24 cellular contexts compared by ENCODE assay signal in genomic region chr10:60124536-60124935, GRCh38.
"Had no signal": no experiment of that assay in that cellular context is flagged by ENCODE, and none has a peak within 500 bp of the region (broad histone marks: within the 10 kb centered on the region; RNA-seq: fewer than 3 reads in every experiment).

No MANE protein-coding gene starts in this region.

- H3K27me3 Mint-ChIP-seq: naive thymus-derived CD8-positive, alpha-beta T cell; progenitor cell of endocrine pancreas; stimulated activated memory B cell treated with anti-CD40 and anti-IgM and Interleukin-4, amounts not matched to agents 10 μg/mL and 1 μg/mL and 100 μg/mL, for 72 hours; stimulated activated naive CD8-positive, alpha-beta T cell treated with anti-CD3 and anti-CD28 coated beads, Interleukin-15, Interleukin-2, amounts not matched to agents 100 ng/mL and 50 ng/mL, for 24 hours had no signal

- H3K4me1 Mint-ChIP-seq: naive thymus-derived CD8-positive, alpha-beta T cell; stimulated activated memory B cell treated with anti-CD40 and anti-IgM and Interleukin-4, amounts not matched to agents 10 μg/mL and 1 μg/mL and 100 μg/mL, for 72 hours had no signal

- FAIRE-seq: endothelial cell of umbilical vein, kidney had no signal

- H3K9me3 Mint-ChIP-seq: naive thymus-derived CD8-positive, alpha-beta T cell; stimulated activated naive CD8-positive, alpha-beta T cell treated with anti-CD3 and anti-CD28 coated beads, Interleukin-15, Interleukin-2, amounts not matched to agents 100 ng/mL and 50 ng/mL, for 24 hours had no signal

- H3K27me3 ChIP-seq: colonic mucosa, foreskin keratinocyte, hepatocyte, right lobe of liver, spleen, tibial artery, upper lobe of right lung had no signal

- H2AFZ ChIP-seq: hepatocyte had no signal

- H3K4me3 ChIP-seq: colonic mucosa, hepatocyte, lung, mucosa of descending colon, right lobe of liver, spleen, tibial artery, upper lobe of right lung had no signal

- H3K9me3 ChIP-seq: colonic mucosa, mucosa of descending colon, right lobe of liver, spleen, tibial artery, upper lobe of right lung had no signal

- H3K79me2 ChIP-seq: hepatocyte had no signal

- H3K4me2 ChIP-seq: hepatocyte had no signal

- H3K27ac ChIP-seq: colonic mucosa, hepatocyte, right lobe of liver, spleen, upper lobe of right lung had no signal

- H3K36me3 ChIP-seq: colonic mucosa, right lobe of liver, tibial artery, upper lobe of right lung had no signal

- H3K4me3 Mint-ChIP-seq: naive thymus-derived CD8-positive, alpha-beta T cell; stimulated activated memory B cell treated with anti-CD40 and anti-IgM and Interleukin-4, amounts not matched to agents 10 μg/mL and 1 μg/mL and 100 μg/mL, for 72 hours; stimulated activated naive CD8-positive, alpha-beta T cell treated with anti-CD3 and anti-CD28 coated beads, Interleukin-15, Interleukin-2, amounts not matched to agents 100 ng/mL and 50 ng/mL, for 24 hours had no signal

- DNase-seq: caudate nucleus; colonic mucosa; dermis blood vessel endothelial cell; foreskin keratinocyte; head of caudate nucleus; kidney; left cardiac atrium; left ventricle myocardium superior; mesendoderm; mucosa of descending colon; naive thymus-derived CD8-positive, alpha-beta T cell; right lobe of liver; spleen; stimulated activated CD4-positive, alpha-beta T cell treated with anti-CD3 and anti-CD28 coated beads, Interleukin-15, amount 100 ng/mL, for 24 hours; stimulated activated CD4-positive, alpha-beta T cell treated with anti-CD3 and anti-CD28 coated beads, Interleukin-1b, Interleukin-23, amount 100 ng/mL, for 48 hours; stimulated activated CD4-positive, alpha-beta T cell treated with anti-CD3 and anti-CD28 coated beads, Interleukin-4, amount 100 ng/mL, for 24 hours; tibial artery; upper lobe of right lung had no signal

- H3K4me1 ChIP-seq: colonic mucosa, right lobe of liver, spleen, upper lobe of right lung had no signal

- H3K27ac Mint-ChIP-seq: naive thymus-derived CD8-positive, alpha-beta T cell; progenitor cell of endocrine pancreas; stimulated activated memory B cell treated with anti-CD40 and anti-IgM and Interleukin-4, amounts not matched to agents 10 μg/mL and 1 μg/mL and 100 μg/mL, for 72 hours; stimulated activated naive CD8-positive, alpha-beta T cell treated with anti-CD3 and anti-CD28 coated beads, Interleukin-15, Interleukin-2, amounts not matched to agents 100 ng/mL and 50 ng/mL, for 24 hours had no signal
